ENCODE assay signal across 1 cellular context in the genomic region with DNA sequence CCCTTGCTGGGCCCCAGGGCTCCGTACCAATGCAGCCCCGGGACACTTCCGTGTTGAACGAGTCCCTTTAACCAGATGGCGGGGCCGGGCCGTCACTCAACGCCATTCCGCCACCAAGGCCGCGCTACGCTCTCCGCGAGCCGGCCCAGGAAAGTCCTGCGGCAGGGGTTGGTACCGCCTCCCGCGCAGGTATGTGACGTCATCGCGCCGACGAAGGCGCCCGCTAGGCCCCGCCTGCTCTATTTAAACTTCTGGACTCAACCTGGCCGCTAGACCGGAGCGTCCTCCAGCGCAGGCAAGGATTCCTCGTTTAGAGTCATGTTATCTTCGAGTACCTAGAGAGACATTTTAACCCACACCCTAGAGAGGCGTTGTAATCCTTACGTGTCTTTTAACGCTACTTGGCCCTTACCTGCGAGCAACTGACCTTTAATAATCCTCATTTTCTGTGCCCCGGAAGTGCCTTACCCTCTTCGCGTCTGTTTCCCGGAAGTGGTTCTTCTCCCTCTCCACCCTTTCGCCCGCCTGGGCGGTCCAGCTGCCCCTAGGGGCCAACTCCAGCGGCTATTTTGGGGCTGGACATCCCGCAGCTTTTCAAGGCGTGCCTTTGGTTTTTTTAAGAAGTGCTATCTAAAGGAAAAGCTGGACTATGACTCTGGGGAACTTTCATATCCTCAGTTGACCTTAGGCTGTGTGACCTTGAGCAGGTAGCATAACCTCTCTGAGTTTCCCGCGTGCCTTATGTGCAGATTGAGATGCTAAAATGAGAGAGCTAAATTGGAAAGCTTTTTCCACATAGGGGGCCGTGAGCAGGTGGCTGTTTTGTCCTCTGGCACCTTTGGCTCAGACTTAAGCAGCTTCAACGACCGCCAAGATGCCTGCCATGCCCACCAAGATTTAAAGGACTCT.
TF ChIP-seq lines count a peak whose summit lies in the region.

PNPLA4 (minus strand) TSS at position 155 of the 909 bp plus-strand sequence. CDS start 1,294 bp downstream, outside the sequence.

TF ChIP-seq in SK-N-SH, 30 proteins besides CTCF, POLR2A, EP300 and RAD21 (continued from another document):
- TF ChIP-seq ZBTB33 (IDR thresholded peaks at IDR 0.05; ENCODE audit: borderline replicate concordance, low read depth) (no peak), MXI1 (IDR thresholded peaks at IDR 0.05; ENCODE audit: low read depth, low read length) (peak; percentile 24; the same call in 1 of the 2 replicates), CHD2 (IDR thresholded peaks at IDR 0.05; ENCODE audit: low read length, partially characterized antibody) (no peak), FOXM1 (IDR thresholded peaks at IDR 0.05; ENCODE audit: low read depth) (no peak), GATA2 (CRISPR knock-in tag; IDR thresholded peaks at IDR 0.05) (no peak), RCOR1 (IDR thresholded peaks at IDR 0.05; ENCODE audit: low read length) (no peak), JUND (IDR thresholded peaks at IDR 0.05) (no peak), TEAD4 (IDR thresholded peaks at IDR 0.05; ENCODE audit: borderline replicate concordance, insufficient read depth) (no peak), FOSL2 (IDR thresholded peaks at IDR 0.05; ENCODE audit: borderline replicate concordance, low read depth) (no peak), REST (IDR thresholded peaks at IDR 0.05; ENCODE audit: low read depth, low read length) (no peak), GABPA (IDR thresholded peaks at IDR 0.05; ENCODE audit: low read depth) (peak; percentile 89), ELF1 (IDR thresholded peaks at IDR 0.05) (no peak; the same call in 1 of the 2 replicates), YY1 (IDR thresholded peaks at IDR 0.05; ENCODE audit: low read depth) (no peak), SIN3A (IDR thresholded peaks at IDR 0.05; ENCODE audit: borderline replicate concordance, low read depth, low read length) (no peak), USF1 (IDR thresholded peaks at IDR 0.05; ENCODE audit: borderline replicate concordance, low read depth) (no peak), MEF2A (IDR thresholded peaks at IDR 0.05; ENCODE audit: borderline replicate concordance, low read depth) (no peak), MAX (IDR thresholded peaks at IDR 0.05; ENCODE audit: low read depth) (peak; percentile 17; the same call in 1 of the 2 replicates), EZH2phosphoT487 (IDR thresholded peaks at IDR 0.05; ENCODE audit: borderline replicate concordance, low read depth) (no peak)
- TF ChIP-seq, protein P1, sequence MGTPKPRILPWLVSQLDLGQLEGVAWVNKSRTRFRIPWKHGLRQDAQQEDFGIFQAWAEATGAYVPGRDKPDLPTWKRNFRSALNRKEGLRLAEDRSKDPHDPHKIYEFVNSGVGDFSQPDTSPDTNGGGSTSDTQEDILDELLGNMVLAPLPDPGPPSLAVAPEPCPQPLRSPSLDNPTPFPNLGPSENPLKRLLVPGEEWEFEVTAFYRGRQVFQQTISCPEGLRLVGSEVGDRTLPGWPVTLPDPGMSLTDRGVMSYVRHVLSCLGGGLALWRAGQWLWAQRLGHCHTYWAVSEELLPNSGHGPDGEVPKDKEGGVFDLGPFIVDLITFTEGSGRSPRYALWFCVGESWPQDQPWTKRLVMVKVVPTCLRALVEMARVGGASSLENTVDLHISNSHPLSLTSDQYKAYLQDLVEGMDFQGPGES (IDR thresholded peaks at IDR 0.05; ENCODE audit: low read depth, low read length) = no peak
- TF ChIP-seq, protein P2, sequence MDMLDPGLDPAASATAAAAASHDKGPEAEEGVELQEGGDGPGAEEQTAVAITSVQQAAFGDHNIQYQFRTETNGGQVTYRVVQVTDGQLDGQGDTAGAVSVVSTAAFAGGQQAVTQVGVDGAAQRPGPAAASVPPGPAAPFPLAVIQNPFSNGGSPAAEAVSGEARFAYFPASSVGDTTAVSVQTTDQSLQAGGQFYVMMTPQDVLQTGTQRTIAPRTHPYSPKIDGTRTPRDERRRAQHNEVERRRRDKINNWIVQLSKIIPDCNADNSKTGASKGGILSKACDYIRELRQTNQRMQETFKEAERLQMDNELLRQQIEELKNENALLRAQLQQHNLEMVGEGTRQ (IDR thresholded peaks at IDR 0.05; ENCODE audit: borderline replicate concordance, low read depth, low read length) = no peak
